ENCODE assay signal across 11 cellular contexts in the genomic region with DNA sequence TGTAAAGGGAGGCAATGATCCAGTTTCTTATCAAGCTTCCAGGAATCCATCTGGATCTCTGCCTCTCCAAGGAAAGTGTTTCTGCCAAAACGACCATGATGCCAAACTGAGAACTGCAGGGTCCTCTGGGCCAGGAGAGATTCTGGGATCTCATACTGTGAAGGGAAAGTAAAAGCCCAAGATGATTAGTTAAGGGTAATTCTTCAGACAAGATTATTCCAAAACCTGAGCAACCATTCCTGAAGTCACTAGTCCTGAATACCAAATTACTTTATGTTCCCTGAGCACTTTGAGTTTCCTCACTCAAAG. TPM values are rescaled to one million over a fixed set of nuclear protein-coding genes. Genes with fewer than 3 reads are reported as not detected.
DNase-seq lines count a peak whose midpoint lies in the region; ATAC-seq and TF ChIP-seq lines count a peak whose summit lies in the region.
"Had no signal": no experiment of that assay in that cellular context is flagged by ENCODE, and none has a peak within 500 bp of the region (broad histone marks: within the 10 kb centered on the region; RNA-seq: fewer than 3 reads in every experiment).

No MANE protein-coding gene starts in this region.

- H3K4me1 Mint-ChIP-seq in chondrocyte (ENCODE audit: low read depth) (peaks cover 16% of the 10 kb centered on the region), type B pancreatic cell (ENCODE audit: unreplicated experiment) (no peaks in the 10 kb centered on the region)
- H3K4me1 Mint-ChIP-seq: H9 had no signal

- peak; percentile 19 for ATAC-seq in GM18907 (IDR thresholded peaks at IDR 0.05; ENCODE audit: unreplicated experiment)
- ATAC-seq in HG03354 (IDR thresholded peaks at IDR 0.05; ENCODE audit: poor library complexity, severe bottlenecking, unreplicated experiment), result peak; percentile 21

- H3K27ac Mint-ChIP-seq in chondrocyte (ENCODE audit: unreplicated experiment) (no peak overlapping the region), type B pancreatic cell (no peak overlapping the region)
- H3K27ac Mint-ChIP-seq: CD4-positive, alpha-beta T cell; H9; T-helper 1 cell treated with Interleukin-12 subunit alpha and Interleukin-12 subunit beta and Interleukin-4 antibody, amounts not matched to agents 30 μg/mL and 1 μg/mL, for 36 hours had no signal

- DNase-seq in chondrocyte (ENCODE audit: low spot score) (no peak), type B pancreatic cell (ENCODE audit: extremely low spot score, unreplicated experiment) (no peak), posterior cingulate gyrus (no peak), dermis blood vessel endothelial cell (no peak), NCI-H2227 (lab: John Stamatoyannopoulos, UW; ENCODE audit: unreplicated experiment) (no peak), kidney tubule cell (ENCODE audit: low spot score) (no peak)

- H3K27me3 Mint-ChIP-seq in chondrocyte (ENCODE audit: low read depth), result no peaks in the 10 kb centered on the region
- peaks cover 3% of the 10 kb centered on the region for H3K27me3 Mint-ChIP-seq in type B pancreatic cell

- TF ChIP-seq CTCF in chondrocyte (IDR thresholded peaks at IDR 0.05), result peak; percentile 52
- peak; percentile 21 for TF ChIP-seq CTCF in type B pancreatic cell (conservative IDR thresholded peaks at IDR 0.05)

- H3K36me3 Mint-ChIP-seq in chondrocyte (ENCODE audit: low read depth), result peaks cover 2% of the 10 kb centered on the region
- H3K36me3 Mint-ChIP-seq in type B pancreatic cell, result no peaks in the 10 kb centered on the region

- H3K4me3 Mint-ChIP-seq in chondrocyte (ENCODE audit: unreplicated experiment) (no peak overlapping the region), type B pancreatic cell (no peak overlapping the region)
- H3K4me3 Mint-ChIP-seq: CD4-positive, alpha-beta T cell; H9; T-helper 1 cell treated with Interleukin-12 subunit alpha and Interleukin-12 subunit beta and Interleukin-4 antibody, amounts not matched to agents 30 μg/mL and 1 μg/mL, for 36 hours had no signal

- H3K9me3 Mint-ChIP-seq in chondrocyte (ENCODE audit: low read depth), result no peaks in the 10 kb centered on the region
- no peaks in the 10 kb centered on the region for H3K9me3 Mint-ChIP-seq in type B pancreatic cell
- H3K9me3 Mint-ChIP-seq: CD4-positive, alpha-beta T cell; T-helper 1 cell treated with Interleukin-12 subunit alpha and Interleukin-12 subunit beta and Interleukin-4 antibody, amounts not matched to agents 30 μg/mL and 1 μg/mL, for 36 hours had no signal

- intact Hi-C loops in posterior cingulate gyrus (cut with DNase I), result loop anchor here (1.0 to 5.0 kb wide), 2 partner anchors 82 to 601 kb away; no protein-coding TSS in a partner anchor

RNA-seq across cellular contexts. Expression of gene SRPX2, which starts 42.0 kb away (rescaled TPM):
- total RNA-seq in chondrocyte, result 10.0 to 21.1 TPM (median 10.8 TPM) in 3 replicates
- 7.7 and 13.6 TPM in 2 replicates for total RNA-seq in type B pancreatic cell (ENCODE audit: low replicate concordance)
- 21.8 and 22.0 TPM in 2 replicates for total RNA-seq in dermis blood vessel endothelial cell
- total RNA-seq: CD4-positive, alpha-beta T cell; H9 had no signal

RNA-seq across cellular contexts. Expression of gene SYTL4, which starts 46.0 kb away (rescaled TPM):
- 5.3 to 10.8 TPM (median 5.9 TPM) in 3 replicates for total RNA-seq in chondrocyte
- total RNA-seq in type B pancreatic cell (ENCODE audit: low replicate concordance), result 4.0 and 7.8 TPM in 2 replicates
- total RNA-seq in dermis blood vessel endothelial cell, result 31.7 and 52.4 TPM in 2 replicates
- total RNA-seq: CD4-positive, alpha-beta T cell had no signal

RNA-seq across cellular contexts. Expression of gene TSPAN6, which starts 49.3 kb away (rescaled TPM):
- total RNA-seq in chondrocyte (17.8 to 23.0 TPM (median 18.6 TPM) in 3 replicates), type B pancreatic cell (ENCODE audit: low replicate concordance) (99.3 and 140 TPM in 2 replicates), dermis blood vessel endothelial cell (56.4 and 79.0 TPM in 2 replicates)
